In genomic region chr6:14922706-14923105, GRCh38 we compare ENCODE assay signal across 27 cellular contexts.
DNase-seq lines count a peak whose midpoint lies in the region; ATAC-seq, FAIRE-seq and TF ChIP-seq lines count a peak whose summit lies in the region.
"Had no signal": no experiment of that assay in that cellular context is flagged by ENCODE, and none has a peak within 500 bp of the region (broad histone marks: within the 10 kb centered on the region; RNA-seq: fewer than 3 reads in every experiment).

No MANE protein-coding gene starts in this region.

- no peak overlapping the region for H3K4ac ChIP-seq in mesendoderm (ENCODE audit: low read depth, low read length)

- no peak overlapping the region for H3K4me3 Mint-ChIP-seq in GM23338
- H3K4me3 Mint-ChIP-seq in activated T-helper 1 cell treated with anti-CD3 and anti-CD28 coated beads, Interleukin-12 subunit alpha, Interleukin-12 subunit beta, Interleukin-2, Interleukin-4 antibody, amounts not matched to agents 30 ng/mL and 10 ng/mL and 1 ng/mL, durations not matched to agents 14 hours and 24 hours and 36 hours, result no peak overlapping the region
- H3K4me3 Mint-ChIP-seq: activated naive CD8-positive, alpha-beta T cell treated with anti-CD3 and anti-CD28 coated beads, Interleukin-2, amount 10 ng/mL, durations not matched to agents 7 days and 5 days; natural killer cell treated with Interleukin-12 subunit alpha and Interleukin-12 subunit beta and Interleukin-15 and Interleukin-18, amount 100 ng/mL, for 72 hours had no signal

- no peak overlapping the region for H4K8ac ChIP-seq in mesendoderm (ENCODE audit: low read depth, low read length)

- H3K27me3 Mint-ChIP-seq in GM23338 (ENCODE audit: insufficient read depth, low read depth, poor library complexity), result peaks cover 8% of the 10 kb centered on the region
- peaks cover 5% of the 10 kb centered on the region for H3K27me3 Mint-ChIP-seq in activated T-helper 1 cell treated with anti-CD3 and anti-CD28 coated beads, Interleukin-12 subunit alpha, Interleukin-12 subunit beta, Interleukin-2, Interleukin-4 antibody, amounts not matched to agents 30 ng/mL and 10 ng/mL and 1 ng/mL, durations not matched to agents 14 hours and 24 hours and 36 hours (ENCODE audit: insufficient read depth)
- H3K27me3 Mint-ChIP-seq: natural killer cell treated with Interleukin-12 subunit alpha and Interleukin-12 subunit beta and Interleukin-15 and Interleukin-18, amount 100 ng/mL, for 72 hours had no signal

- H3K9me3 Mint-ChIP-seq in GM23338, result no peaks in the 10 kb centered on the region
- H3K9me3 Mint-ChIP-seq in activated T-helper 1 cell treated with anti-CD3 and anti-CD28 coated beads, Interleukin-12 subunit alpha, Interleukin-12 subunit beta, Interleukin-2, Interleukin-4 antibody, amounts not matched to agents 30 ng/mL and 10 ng/mL and 1 ng/mL, durations not matched to agents 14 hours and 24 hours and 36 hours, result no peaks in the 10 kb centered on the region
- H3K9me3 Mint-ChIP-seq: activated naive CD8-positive, alpha-beta T cell treated with anti-CD3 and anti-CD28 coated beads, Interleukin-2, amount 10 ng/mL, durations not matched to agents 7 days and 5 days; activated T-helper 2 cell treated with anti-CD3 and anti-CD28 coated beads, Interferon-gamma antibody, Interleukin-2, Interleukin-4, amounts not matched to agents 10 μg/mL and 5 μg/mL and 100 μg/mL, durations not matched to agents 14 hours and 24 hours and 36 hours; IgD-negative memory B cell; natural killer cell treated with Interleukin-12 subunit alpha and Interleukin-12 subunit beta and Interleukin-15 and Interleukin-18, amount 100 ng/mL, for 72 hours had no signal

- DNase-seq in GM23338 (ENCODE audit: low spot score) (no peak), cerebellar cortex (ENCODE audit: low spot score) (peak; percentile 22), mesendoderm (peak; percentile 26), NCI-H748 treated with DMSO at 0.1 percent for 48 hours (lab: John Stamatoyannopoulos, UW) (no peak), midbrain (lab: John Stamatoyannopoulos, UW) (no peak), urothelium cell line (ENCODE audit: low spot score) (no peak)
- no peak for DNase-seq in activated T-helper 1 cell treated with anti-CD3 and anti-CD28 coated beads, Interleukin-12 subunit alpha, Interleukin-12 subunit beta, Interleukin-2, Interleukin-4 antibody, amounts not matched to agents 30 ng/mL and 10 ng/mL and 1 ng/mL, durations not matched to agents 14 hours and 24 hours and 36 hours (ENCODE audit: low spot score)
- DNase-seq: ACHN; activated CD4-positive, alpha-beta T cell treated with anti-CD3 and anti-CD28 coated beads for 48 hours; activated naive CD8-positive, alpha-beta T cell treated with anti-CD3 and anti-CD28 coated beads, Interleukin-2, amount 10 ng/mL, durations not matched to agents 7 days and 5 days; cortex of kidney; DMS153; MM.1S; NCI-H146; NCI-H2171; NCI-H774; SHP77; SW 1271; testis had no signal

- H3F3A ChIP-seq in GM23338 (replicated peaks; ENCODE audit: low read depth), result peaks cover 15% of the 10 kb centered on the region; the same call in 1 of the 2 replicates

- H3K36me3 ChIP-seq in GM23338 (ENCODE audit: insufficient read depth), result no peaks in the 10 kb centered on the region
- no peaks in the 10 kb centered on the region for H3K36me3 ChIP-seq in mesendoderm (ENCODE audit: control insufficient read depth, insufficient read depth, low read length)
- no peaks in the 10 kb centered on the region for H3K36me3 ChIP-seq in skeletal muscle satellite cell (ENCODE audit: insufficient read depth, low read length)

- H3K18ac ChIP-seq in mesendoderm (ENCODE audit: low read length), result no peak overlapping the region

- H3K9me3 ChIP-seq in skeletal muscle satellite cell (replicated peaks; ENCODE audit: low read length), result no peaks in the 10 kb centered on the region
- H3K9me3 ChIP-seq: testis had no signal

- FAIRE-seq in urothelium cell line (lab: Jason Lieb, UNC), result no peak
- FAIRE-seq: GM12878, islet of Langerhans, TTC549 had no signal

- no peaks in the 10 kb centered on the region for H3K79me1 ChIP-seq in mesendoderm (ENCODE audit: low read length)

- H3K9ac ChIP-seq in mesendoderm (ENCODE audit: low read length) (no peak overlapping the region), skeletal muscle satellite cell (ENCODE audit: low read depth, low read length) (no peak overlapping the region)

- H3K79me2 ChIP-seq in GM23338 (replicated peaks; ENCODE audit: insufficient read depth), result peaks cover 9% of the 10 kb centered on the region; the same call in 1 of the 2 replicates
- H3K79me2 ChIP-seq in mesendoderm (ENCODE audit: control insufficient read depth, insufficient read depth, low read length), result no peaks in the 10 kb centered on the region
- H3K79me2 ChIP-seq: hepatocyte had no signal

- no peak overlapping the region for H2AK5ac ChIP-seq in mesendoderm (ENCODE audit: low read length)

- H3K4me1 Mint-ChIP-seq in GM23338, result peaks cover 54% of the 10 kb centered on the region
- H3K4me1 Mint-ChIP-seq in activated T-helper 1 cell treated with anti-CD3 and anti-CD28 coated beads, Interleukin-12 subunit alpha, Interleukin-12 subunit beta, Interleukin-2, Interleukin-4 antibody, amounts not matched to agents 30 ng/mL and 10 ng/mL and 1 ng/mL, durations not matched to agents 14 hours and 24 hours and 36 hours (ENCODE audit: low read depth), result no peaks in the 10 kb centered on the region
- H3K4me1 Mint-ChIP-seq: activated naive CD8-positive, alpha-beta T cell treated with anti-CD3 and anti-CD28 coated beads, Interleukin-2, amount 10 ng/mL, durations not matched to agents 7 days and 5 days had no signal

- H2BK120ac ChIP-seq in mesendoderm (ENCODE audit: low read depth, low read length), result no peak overlapping the region

- peak; percentile 5; the same call in 2 of the 3 replicates for ATAC-seq in GM23338
- ATAC-seq: GM12878; natural killer cell treated with Interleukin-12 subunit alpha and Interleukin-12 subunit beta and Interleukin-15 and Interleukin-18, amount 100 ng/mL, for 72 hours had no signal

- intact Hi-C loops in activated T-helper 1 cell treated with anti-CD3 and anti-CD28 coated beads, Interleukin-12 subunit alpha, Interleukin-12 subunit beta, Interleukin-2, Interleukin-4 antibody, amounts not matched to agents 30 ng/mL and 10 ng/mL and 1 ng/mL, durations not matched to agents 14 hours and 24 hours and 36 hours (cut with micrococcal nuclease), result no loop called here

- no CpG with 5 or more reads among the region's 6 CpGs for WGBS in mesendoderm (ENCODE audit: extremely low coverage, insufficient coverage, low lambda C conversion rate)

- no peak for TF ChIP-seq CTCF in GM23338 (conservative IDR thresholded peaks at IDR 0.05; ENCODE audit: low read depth in 2 of 2)

- no peaks in the 10 kb centered on the region for H3K36me3 Mint-ChIP-seq in GM23338 (ENCODE audit: low read depth)
- H3K36me3 Mint-ChIP-seq in activated T-helper 1 cell treated with anti-CD3 and anti-CD28 coated beads, Interleukin-12 subunit alpha, Interleukin-12 subunit beta, Interleukin-2, Interleukin-4 antibody, amounts not matched to agents 30 ng/mL and 10 ng/mL and 1 ng/mL, durations not matched to agents 14 hours and 24 hours and 36 hours (ENCODE audit: low read depth), result no peaks in the 10 kb centered on the region
- H3K36me3 Mint-ChIP-seq: activated naive CD8-positive, alpha-beta T cell treated with anti-CD3 and anti-CD28 coated beads, Interleukin-2, amount 10 ng/mL, durations not matched to agents 7 days and 5 days; IgD-negative memory B cell; natural killer cell treated with Interleukin-12 subunit alpha and Interleukin-12 subunit beta and Interleukin-15 and Interleukin-18, amount 100 ng/mL, for 72 hours had no signal

- H3K4me1 ChIP-seq in GM23338 (ENCODE audit: insufficient read depth) (peaks cover 48% of the 10 kb centered on the region), mesendoderm (ENCODE audit: control insufficient read depth, low read depth, low read length) (peaks cover 8% of the 10 kb centered on the region), skeletal muscle satellite cell (ENCODE audit: control insufficient read depth, insufficient read depth, low read length) (peaks cover 9% of the 10 kb centered on the region)

- no peaks in the 10 kb centered on the region for H3K9me2 ChIP-seq in GM23338 (ENCODE audit: insufficient read depth)

- H3K4me3 ChIP-seq in GM23338, result no peak overlapping the region
- H3K4me3 ChIP-seq in mesendoderm (ENCODE audit: low read length), result no peak overlapping the region
- H3K4me3 ChIP-seq in skeletal muscle satellite cell (ENCODE audit: low read length), result no peak overlapping the region
- H3K4me3 ChIP-seq: GM12878, hepatocyte, testis had no signal

- peak overlapping the region; percentile 59; the same call in 1 of the 2 replicates for H3K27ac Mint-ChIP-seq in GM23338
- no peak overlapping the region for H3K27ac Mint-ChIP-seq in activated T-helper 1 cell treated with anti-CD3 and anti-CD28 coated beads, Interleukin-12 subunit alpha, Interleukin-12 subunit beta, Interleukin-2, Interleukin-4 antibody, amounts not matched to agents 30 ng/mL and 10 ng/mL and 1 ng/mL, durations not matched to agents 14 hours and 24 hours and 36 hours
- H3K27ac Mint-ChIP-seq: activated naive CD8-positive, alpha-beta T cell treated with anti-CD3 and anti-CD28 coated beads, Interleukin-2, amount 10 ng/mL, durations not matched to agents 7 days and 5 days; activated T-helper 2 cell treated with anti-CD3 and anti-CD28 coated beads, Interferon-gamma antibody, Interleukin-2, Interleukin-4, amounts not matched to agents 10 μg/mL and 5 μg/mL and 100 μg/mL, durations not matched to agents 14 hours and 24 hours and 36 hours; IgD-negative memory B cell had no signal

- H3K27me3 ChIP-seq in GM23338 (ENCODE audit: insufficient read depth) (no peaks in the 10 kb centered on the region), mesendoderm (ENCODE audit: insufficient read depth, low read length, poor library complexity) (no peaks in the 10 kb centered on the region), skeletal muscle satellite cell (ENCODE audit: control insufficient read depth, insufficient read depth, low read length) (no peaks in the 10 kb centered on the region)
- H3K27me3 ChIP-seq: hepatocyte, testis had no signal

- H2BK5ac ChIP-seq in mesendoderm (ENCODE audit: low read length), result no peak overlapping the region

- peak overlapping the region; percentile 68 for H3K27ac ChIP-seq in GM23338 (ENCODE audit: low read depth)
- H3K27ac ChIP-seq in mesendoderm (ENCODE audit: low read depth, low read length), result no peak overlapping the region
- H3K27ac ChIP-seq: hepatocyte, testis had no signal

- H4K5ac ChIP-seq in mesendoderm (ENCODE audit: low read length), result no peak overlapping the region

- peak overlapping the region; percentile 35; the same call in 1 of the 2 replicates for H2AFZ ChIP-seq in GM23338
- H2AFZ ChIP-seq: hepatocyte had no signal

- no peaks in the 10 kb centered on the region for H4K20me1 ChIP-seq in GM23338 (replicated peaks; ENCODE audit: insufficient read depth)

- no peak overlapping the region for H3K23ac ChIP-seq in mesendoderm (ENCODE audit: low read length)

- H3K56ac ChIP-seq in mesendoderm (ENCODE audit: low read length), result peak overlapping the region; percentile 26

- H3K4me2 ChIP-seq in GM23338 (peak overlapping the region; percentile 51; the same call in 1 of the 2 replicates), mesendoderm (ENCODE audit: low read length) (no peak overlapping the region), skeletal muscle satellite cell (ENCODE audit: low read length) (peak overlapping the region; percentile 17)
- H3K4me2 ChIP-seq: hepatocyte had no signal

- no peak overlapping the region for H2BK15ac ChIP-seq in mesendoderm (replicated peaks; ENCODE audit: low read depth)

Comparison
In these comparisons a context has a peak if more than half of its experiments do, and no peak if none do; other contexts are left out.
1. DNase-seq: peak in cerebellar cortex (single experiment) and mesendoderm (single experiment); none in GM23338 (single experiment), activated T-helper 1 cell treated with anti-CD3 and anti-CD28 coated beads, Interleukin-12 subunit alpha, Interleukin-12 subunit beta, Interleukin-2, Interleukin-4 antibody, amounts not matched to agents 30 ng/mL and 10 ng/mL and 1 ng/mL, durations not matched to agents 14 hours and 24 hours and 36 hours (single experiment), NCI-H748 treated with DMSO at 0.1 percent for 48 hours (single experiment), midbrain (single experiment) and urothelium cell line (single experiment).